9 cellular contexts compared by ENCODE assay signal in genomic region chr10:95657250-95657649, GRCh38. TPM values are rescaled to one million over a fixed set of nuclear protein-coding genes. Genes with fewer than 3 reads are reported as not detected.
DNase-seq lines count a peak whose midpoint lies in the region; ATAC-seq, FAIRE-seq and TF ChIP-seq lines count a peak whose summit lies in the region.
"Had no signal": no experiment of that assay in that cellular context is flagged by ENCODE, and none has a peak within 500 bp of the region (broad histone marks: within the 10 kb centered on the region; RNA-seq: fewer than 3 reads in every experiment).

No MANE protein-coding gene starts in this region.

- H3K27ac ChIP-seq in keratinocyte (ENCODE audit: control insufficient read depth, insufficient read depth, low read length): no peak overlapping the region
- H3K27ac ChIP-seq in thoracic aorta: no peak overlapping the region

- H3K4me1 Mint-ChIP-seq in activated CD8-positive, alpha-beta memory T cell treated with anti-CD3 and anti-CD28 coated beads, Interleukin-2, amount 10 ng/mL, durations not matched to agents 7 days and 5 days: peaks cover 20% of the 10 kb centered on the region
- peaks cover 17% of the 10 kb centered on the region for H3K4me1 Mint-ChIP-seq in activated T-helper 2 cell treated with anti-CD3 and anti-CD28 coated beads, Interferon-gamma antibody, Interleukin-2, Interleukin-4, amounts not matched to agents 10 μg/mL and 5 μg/mL and 100 μg/mL, durations not matched to agents 14 hours and 24 hours and 36 hours (ENCODE audit: low read depth)

- no peaks in the 10 kb centered on the region for H3K27me3 ChIP-seq in keratinocyte (ENCODE audit: control insufficient read depth, extremely low read depth, insufficient read depth, low read length)
- no peaks in the 10 kb centered on the region for H3K27me3 ChIP-seq in thoracic aorta (replicated peaks; ENCODE audit: insufficient read depth)

- H3K36me3 Mint-ChIP-seq in activated CD8-positive, alpha-beta memory T cell treated with anti-CD3 and anti-CD28 coated beads, Interleukin-2, amount 10 ng/mL, durations not matched to agents 7 days and 5 days: peaks cover 21% of the 10 kb centered on the region
- H3K36me3 Mint-ChIP-seq in activated T-helper 2 cell treated with anti-CD3 and anti-CD28 coated beads, Interferon-gamma antibody, Interleukin-2, Interleukin-4, amounts not matched to agents 10 μg/mL and 5 μg/mL and 100 μg/mL, durations not matched to agents 14 hours and 24 hours and 36 hours (ENCODE audit: low read depth): peaks cover 29% of the 10 kb centered on the region

- peak overlapping the region; percentile 98 for H3K4me2 ChIP-seq in keratinocyte (ENCODE audit: control insufficient read depth, extremely low read depth, insufficient read depth, low read depth, low read length)

- H3K4me3 Mint-ChIP-seq in activated CD8-positive, alpha-beta memory T cell treated with anti-CD3 and anti-CD28 coated beads, Interleukin-2, amount 10 ng/mL, durations not matched to agents 7 days and 5 days: peak overlapping the region; percentile 98
- H3K4me3 Mint-ChIP-seq in activated T-helper 2 cell treated with anti-CD3 and anti-CD28 coated beads, Interferon-gamma antibody, Interleukin-2, Interleukin-4, amounts not matched to agents 10 μg/mL and 5 μg/mL and 100 μg/mL, durations not matched to agents 14 hours and 24 hours and 36 hours (ENCODE audit: low read depth): peak overlapping the region; percentile 97

- H2AFZ ChIP-seq in keratinocyte (ENCODE audit: control insufficient read depth, low read length): peak overlapping the region; percentile 90

- CTCF ChIA-PET in activated CD8-positive, alpha-beta memory T cell treated with anti-CD3 and anti-CD28 coated beads, Interleukin-2, amount 10 ng/mL, durations not matched to agents 7 days and 5 days (lab: Charles Lee): interaction anchor here (0.6 to 1.6 kb wide), 4 partner anchors 11 to 282 kb away, joined by 3 to 8 read pairs (median 4); partner anchors contain the start of gene TCTN3

- H3K36me3 ChIP-seq in keratinocyte (ENCODE audit: control insufficient read depth in 2 of 2, extremely low read depth in 1 of 2, insufficient read depth in 2 of 2, low read length in 2 of 2): peaks cover 0 to 9% of the 10 kb centered on the region in 2 experiments
- H3K36me3 ChIP-seq in thoracic aorta: peaks cover 6% of the 10 kb centered on the region

- no peaks in the 10 kb centered on the region for H3K9me3 Mint-ChIP-seq in activated CD8-positive, alpha-beta memory T cell treated with anti-CD3 and anti-CD28 coated beads, Interleukin-2, amount 10 ng/mL, durations not matched to agents 7 days and 5 days (ENCODE audit: low read depth)
- H3K9me3 Mint-ChIP-seq in activated T-helper 2 cell treated with anti-CD3 and anti-CD28 coated beads, Interferon-gamma antibody, Interleukin-2, Interleukin-4, amounts not matched to agents 10 μg/mL and 5 μg/mL and 100 μg/mL, durations not matched to agents 14 hours and 24 hours and 36 hours: peaks cover 18% of the 10 kb centered on the region

- no peaks in the 10 kb centered on the region for H3K9me3 ChIP-seq in keratinocyte (ENCODE audit: control insufficient read depth, low read depth, low read length)
- H3K9me3 ChIP-seq in thoracic aorta: no peaks in the 10 kb centered on the region

- no peak for FAIRE-seq in keratinocyte (lab: Jason Lieb, UNC)

- H4K20me1 ChIP-seq in keratinocyte (ENCODE audit: control insufficient read depth, extremely low read depth, insufficient read depth, low read length): no peaks in the 10 kb centered on the region

- H3K9me1 ChIP-seq in keratinocyte (ENCODE audit: control insufficient read depth, extremely low read depth, insufficient read depth, low read length): no peaks in the 10 kb centered on the region

- H3K79me2 ChIP-seq in keratinocyte (ENCODE audit: control insufficient read depth, insufficient read depth, low read length): peaks cover 29% of the 10 kb centered on the region

- H3K9ac ChIP-seq in keratinocyte (ENCODE audit: control insufficient read depth, extremely low read depth, insufficient read depth, low read length): no peak overlapping the region

- no peak for DNase-seq in activated CD8-positive, alpha-beta memory T cell treated with anti-CD3 and anti-CD28 coated beads, Interleukin-2, amount 10 ng/mL, durations not matched to agents 7 days and 5 days
- no peak for DNase-seq in activated CD8-positive, alpha-beta memory T cell treated with anti-CD3 and anti-CD28 coated beads for 24 hours
- no peak for DNase-seq in activated T-helper 2 cell treated with anti-CD3 and anti-CD28 coated beads, Interferon-gamma antibody, Interleukin-2, Interleukin-4, amounts not matched to agents 10 μg/mL and 5 μg/mL and 100 μg/mL, durations not matched to agents 14 hours and 24 hours and 36 hours (ENCODE audit: low spot score)
- DNase-seq in keratinocyte (ENCODE audit: low read depth, low spot score): no peak
- DNase-seq in thoracic aorta (ENCODE audit: low spot score): no peak
- DNase-seq: NCI-H2081 treated with DMSO at 0.1 percent for 48 hours had no signal

- dilution Hi-C loops in keratinocyte (cut with MboI; ENCODE audit: extremely low pct_ligation_motif_present, low sequenced_read_pairs): no loop called here

- intact Hi-C loops in activated T-helper 2 cell treated with anti-CD3 and anti-CD28 coated beads, Interferon-gamma antibody, Interleukin-2, Interleukin-4, amounts not matched to agents 10 μg/mL and 5 μg/mL and 100 μg/mL, durations not matched to agents 14 hours and 24 hours and 36 hours (cut with micrococcal nuclease): loop anchor here (10.0 kb wide), 2 partner anchors 422 to 1952 kb away; partner anchors contain the start of gene FRA10AC1

- peak overlapping the region; percentile 93 for H3K27ac Mint-ChIP-seq in activated CD8-positive, alpha-beta memory T cell treated with anti-CD3 and anti-CD28 coated beads, Interleukin-2, amount 10 ng/mL, durations not matched to agents 7 days and 5 days
- H3K27ac Mint-ChIP-seq in activated T-helper 2 cell treated with anti-CD3 and anti-CD28 coated beads, Interferon-gamma antibody, Interleukin-2, Interleukin-4, amounts not matched to agents 10 μg/mL and 5 μg/mL and 100 μg/mL, durations not matched to agents 14 hours and 24 hours and 36 hours: no peak overlapping the region

- TF ChIP-seq CTCF in keratinocyte (optimal IDR thresholded peaks at IDR 0.05 in 1 of 3, IDR thresholded peaks at IDR 0.05 in 1 of 3, conservative IDR thresholded peaks at IDR 0.05 in 1 of 3; ENCODE audit: extremely low read depth in 1 of 3, insufficient read depth in 2 of 3, low read length in 3 of 3) (no peak), thoracic aorta (IDR thresholded peaks at IDR 0.05) (no peak)

- ATAC-seq in activated CD8-positive, alpha-beta memory T cell treated with anti-CD3 and anti-CD28 coated beads, Interleukin-2, amount 10 ng/mL, durations not matched to agents 7 days and 5 days: no peak
- ATAC-seq in thoracic aorta (ENCODE audit: insufficient number of reproducible peaks, low FRiP score, low read depth) (no peak), GM19455 (IDR thresholded peaks at IDR 0.05; ENCODE audit: unreplicated experiment) (no peak), GM18498 (IDR thresholded peaks at IDR 0.05; ENCODE audit: unreplicated experiment) (no peak), HG02759 (IDR thresholded peaks at IDR 0.05; ENCODE audit: unreplicated experiment) (no peak)

- no peaks in the 10 kb centered on the region for H3K27me3 Mint-ChIP-seq in activated CD8-positive, alpha-beta memory T cell treated with anti-CD3 and anti-CD28 coated beads, Interleukin-2, amount 10 ng/mL, durations not matched to agents 7 days and 5 days
- H3K27me3 Mint-ChIP-seq in activated T-helper 2 cell treated with anti-CD3 and anti-CD28 coated beads, Interferon-gamma antibody, Interleukin-2, Interleukin-4, amounts not matched to agents 10 μg/mL and 5 μg/mL and 100 μg/mL, durations not matched to agents 14 hours and 24 hours and 36 hours (ENCODE audit: low read depth): no peaks in the 10 kb centered on the region

- peaks cover 14% of the 10 kb centered on the region for H3K4me1 ChIP-seq in keratinocyte (ENCODE audit: control insufficient read depth, extremely low read depth, insufficient read depth, low read length)
- peaks cover 5 to 21% of the 10 kb centered on the region in 2 donors for H3K4me1 ChIP-seq in thoracic aorta (ENCODE audit: control insufficient read depth in 1 of 2, low read depth in 2 of 2)

- H3K4me3 ChIP-seq in keratinocyte (ENCODE audit: control insufficient read depth in 2 of 3, extremely low read depth in 1 of 3, insufficient read depth in 2 of 3, low read depth in 1 of 3, low read length in 3 of 3): peak overlapping the region in 2 of 3 experiments; percentile 89 to 94
- H3K4me3 ChIP-seq in thoracic aorta: peak overlapping the region; percentile 81

RNA-seq across cellular contexts. Expression of gene ALDH18A1, which starts 0.7 kb away (rescaled TPM):
- total RNA-seq in activated CD8-positive, alpha-beta memory T cell treated with anti-CD3 and anti-CD28 coated beads, Interleukin-2, amount 10 ng/mL, durations not matched to agents 7 days and 5 days: 10 to 100 TPM; 52.0 to 74.3 TPM
- 121 and 127 TPM in 2 replicates for total RNA-seq in activated T-helper 2 cell treated with anti-CD3 and anti-CD28 coated beads, Interferon-gamma antibody, Interleukin-2, Interleukin-4, amounts not matched to agents 10 μg/mL and 5 μg/mL and 100 μg/mL, durations not matched to agents 14 hours and 24 hours and 36 hours
- polyA plus RNA-seq in keratinocyte: 51.0 to 67.3 TPM (median 53.4 TPM) in 3 replicates
- polyA plus RNA-seq in keratinocyte (2011; ENCODE audit: low read depth): 37.9 TPM
- polyA plus RNA-seq in keratinocyte (2011; cell fraction: cytosol; rRNA removed): 25.5 and 43.8 TPM in 2 replicates
- polyA plus RNA-seq in keratinocyte (2011; cell fraction: nucleus; rRNA removed): 97.8 and 119 TPM in 2 replicates
- polyA plus RNA-seq in keratinocyte (2012; ENCODE audit: low replicate concordance): 22.9 and 49.5 TPM in 2 replicates
- polyA minus RNA-seq in keratinocyte: 88.7 to 94.6 TPM (median 90.3 TPM) in 3 replicates
- 40.1 TPM for polyA minus RNA-seq in keratinocyte (2011; cell fraction: cytosol; rRNA and poly(A)+ RNA removed)
- 69.5 and 92.0 TPM in 2 replicates for polyA minus RNA-seq in keratinocyte (2011; cell fraction: nucleus; rRNA and poly(A)+ RNA removed)
- total RNA-seq in thoracic aorta: 10 to 100 TPM; 35.8 to 39.4 TPM

RNA-seq across cellular contexts. Expression of gene TCTN3, which starts 36.5 kb away (rescaled TPM):
- 10 to 100 TPM; 29.7 to 69.2 TPM for total RNA-seq in activated CD8-positive, alpha-beta memory T cell treated with anti-CD3 and anti-CD28 coated beads, Interleukin-2, amount 10 ng/mL, durations not matched to agents 7 days and 5 days
- total RNA-seq in activated T-helper 2 cell treated with anti-CD3 and anti-CD28 coated beads, Interferon-gamma antibody, Interleukin-2, Interleukin-4, amounts not matched to agents 10 μg/mL and 5 μg/mL and 100 μg/mL, durations not matched to agents 14 hours and 24 hours and 36 hours: 66.5 and 71.3 TPM in 2 replicates
- 41.2 to 45.0 TPM (median 43.0 TPM) in 3 replicates for polyA plus RNA-seq in keratinocyte
- 6.4 TPM for polyA plus RNA-seq in keratinocyte (2011; ENCODE audit: low read depth)
- 25.6 and 42.8 TPM in 2 replicates for polyA plus RNA-seq in keratinocyte (2011; cell fraction: cytosol; rRNA removed)
- polyA plus RNA-seq in keratinocyte (2011; cell fraction: nucleus; rRNA removed): 60.5 and 66.8 TPM in 2 replicates
- 19.5 and 27.1 TPM in 2 replicates for polyA plus RNA-seq in keratinocyte (2012; ENCODE audit: low replicate concordance)
- polyA minus RNA-seq in keratinocyte: 45.9 to 51.6 TPM (median 51.5 TPM) in 3 replicates
- 44.5 TPM for polyA minus RNA-seq in keratinocyte (2011; cell fraction: cytosol; rRNA and poly(A)+ RNA removed)
- polyA minus RNA-seq in keratinocyte (2011; cell fraction: nucleus; rRNA and poly(A)+ RNA removed): 42.4 and 53.4 TPM in 2 replicates
- total RNA-seq in thoracic aorta: 10 to 100 TPM; 10.3 to 25.3 TPM
